ENCODE assay signal across 7 cellular contexts in genomic region chr14:75383209-75383608, GRCh38. TPM values are rescaled to one million over a fixed set of nuclear protein-coding genes. Genes with fewer than 3 reads are reported as not detected.
DNase-seq lines count a peak whose midpoint lies in the region; ATAC-seq lines count a peak whose summit lies in the region.
"Not testable (repeated sequence)": the region's sequence is repeated elsewhere in the genome, so short reads cannot be mapped to it uniquely, and the experiment has no call there.

No MANE protein-coding gene starts in this region.

- H3K4me3 Mint-ChIP-seq in dendritic cell treated with granulocyte-macrophage colony-stimulating factor and Interleukin-4, amounts not matched to agents 40 ng/mL and 50 ng/mL, for 4 days; stimulated activated naive B cell treated with anti-CD40 and anti-IgM and Interleukin-4, amounts not matched to agents 10 μg/mL and 1 μg/mL and 100 μg/mL, for 72 hours: not testable (repeated sequence)

- H3K27me3 Mint-ChIP-seq in dendritic cell treated with granulocyte-macrophage colony-stimulating factor and Interleukin-4, amounts not matched to agents 40 ng/mL and 50 ng/mL, for 4 days = not testable (repeated sequence)
- peaks cover 20 to 25% of the 10 kb centered on the region in 2 donors for H3K27me3 Mint-ChIP-seq in stimulated activated naive B cell treated with anti-CD40 and anti-IgM and Interleukin-4, amounts not matched to agents 10 μg/mL and 1 μg/mL and 100 μg/mL, for 72 hours

- H3K9me3 Mint-ChIP-seq in dendritic cell treated with granulocyte-macrophage colony-stimulating factor and Interleukin-4, amounts not matched to agents 40 ng/mL and 50 ng/mL, for 4 days; stimulated activated naive B cell treated with anti-CD40 and anti-IgM and Interleukin-4, amounts not matched to agents 10 μg/mL and 1 μg/mL and 100 μg/mL, for 72 hours: not testable (repeated sequence)

- H3K4me1 Mint-ChIP-seq in dendritic cell treated with granulocyte-macrophage colony-stimulating factor and Interleukin-4, amounts not matched to agents 40 ng/mL and 50 ng/mL, for 4 days (ENCODE audit: low read depth) = peaks cover 19% of the 10 kb centered on the region
- not testable (repeated sequence) for H3K4me1 Mint-ChIP-seq in stimulated activated naive B cell treated with anti-CD40 and anti-IgM and Interleukin-4, amounts not matched to agents 10 μg/mL and 1 μg/mL and 100 μg/mL, for 72 hours

- H3K36me3 Mint-ChIP-seq in dendritic cell treated with granulocyte-macrophage colony-stimulating factor and Interleukin-4, amounts not matched to agents 40 ng/mL and 50 ng/mL, for 4 days (ENCODE audit: low read depth) = not testable (repeated sequence)
- H3K36me3 Mint-ChIP-seq in stimulated activated naive B cell treated with anti-CD40 and anti-IgM and Interleukin-4, amounts not matched to agents 10 μg/mL and 1 μg/mL and 100 μg/mL, for 72 hours = peaks cover 0 to 11% of the 10 kb centered on the region in 2 donors

- intact Hi-C loops in dendritic cell treated with granulocyte-macrophage colony-stimulating factor and Interleukin-4, amounts not matched to agents 40 ng/mL and 50 ng/mL, for 4 days (cut with micrococcal nuclease) = loop anchor here (5.0 kb wide), 1 partner anchor 44 kb away; the partner anchor contains the start of gene JDP2

- not testable (repeated sequence) for ATAC-seq in stimulated activated naive B cell treated with anti-CD40 and anti-IgM and Interleukin-4, amounts not matched to agents 10 μg/mL and 1 μg/mL and 100 μg/mL, for 72 hours (replicated peaks)

- in situ Hi-C loops in KBM-7 (cut with MboI; ENCODE audit: low pct_unique_long_range_greater_than_20kb, low sequenced_read_pairs) = not testable (repeated sequence)

- DNase-seq in CD1c-positive myeloid dendritic cell (ENCODE audit: extremely low spot score) (peak; percentile 38), KBM-7 (peak; percentile 14), NOMO-1 (lab: John Stamatoyannopoulos, UW; ENCODE audit: unreplicated experiment in 2 of 2) (peak; percentile 22 to 35), SKM-1 treated with dmso at 0.1 percent for 144 hours (lab: John Stamatoyannopoulos, UW; ENCODE audit: unreplicated experiment) (peak; percentile 6), mesenteric fat pad (ENCODE audit: low spot score) (peak; percentile 35)
- DNase-seq in stimulated activated naive B cell treated with anti-CD40 and anti-IgM and Interleukin-4, amounts not matched to agents 10 μg/mL and 1 μg/mL and 100 μg/mL, for 72 hours = not testable (repeated sequence)

- H3K27ac Mint-ChIP-seq in dendritic cell treated with granulocyte-macrophage colony-stimulating factor and Interleukin-4, amounts not matched to agents 40 ng/mL and 50 ng/mL, for 4 days = peak overlapping the region; percentile 52
- H3K27ac Mint-ChIP-seq in stimulated activated naive B cell treated with anti-CD40 and anti-IgM and Interleukin-4, amounts not matched to agents 10 μg/mL and 1 μg/mL and 100 μg/mL, for 72 hours = peak overlapping the region; percentile 65

RNA-seq across cellular contexts. Expression of gene JDP2, which starts 44.6 kb away (rescaled TPM):
- 113 TPM for total RNA-seq in mesenteric fat pad
